In the genomic region with DNA sequence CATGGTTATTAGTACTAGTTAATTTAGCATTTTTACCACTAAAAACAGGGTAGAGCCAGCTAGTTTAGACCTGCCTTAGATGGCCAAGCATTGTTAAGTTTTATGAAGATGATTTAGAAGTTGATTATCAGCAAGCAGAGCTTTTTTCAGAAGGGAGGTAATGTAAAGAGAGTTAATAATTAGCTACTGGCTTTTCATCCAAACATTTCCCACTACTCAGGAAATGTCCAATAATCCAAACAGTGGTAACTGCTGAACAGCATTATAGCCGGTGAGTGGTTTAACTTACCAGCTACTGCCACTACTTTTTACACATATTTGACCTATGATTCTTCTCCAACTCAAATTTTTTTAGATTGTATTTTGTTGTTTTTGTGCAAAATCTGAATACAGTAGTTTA, we compare ENCODE assay signal across 10 cellular contexts. TPM values are rescaled to one million over a fixed set of nuclear protein-coding genes. Genes with fewer than 3 reads are reported as not detected.
DNase-seq lines count a peak whose midpoint lies in the region; ATAC-seq and TF ChIP-seq lines count a peak whose summit lies in the region.
"Had no signal": no experiment of that assay in that cellular context is flagged by ENCODE, and none has a peak within 500 bp of the region (broad histone marks: within the 10 kb centered on the region; RNA-seq: fewer than 3 reads in every experiment).

No MANE protein-coding gene starts in this region.

- no peak overlapping the region for H3K9ac ChIP-seq in endocrine pancreas (ENCODE audit: control insufficient read depth, insufficient read depth, low read length)

- H3K4me1 ChIP-seq in BE2C (peaks cover 17% of the 10 kb centered on the region; the same call in 1 of the 2 replicates), endocrine pancreas (ENCODE audit: control insufficient read depth, insufficient read depth, low read length) (peaks cover 8% of the 10 kb centered on the region), ovary (ENCODE audit: insufficient read depth) (no peaks in the 10 kb centered on the region)

- H3K36me3 ChIP-seq in BE2C (no peaks in the 10 kb centered on the region; the same call in 1 of the 2 replicates), KOPT-K1 (ENCODE audit: insufficient read depth, low read length) (no peaks in the 10 kb centered on the region), endocrine pancreas (ENCODE audit: control insufficient read depth, insufficient read depth, low read length) (no peaks in the 10 kb centered on the region), ovary (no peaks in the 10 kb centered on the region)

- no peaks in the 10 kb centered on the region for H3K9me3 ChIP-seq in BE2C
- H3K9me3 ChIP-seq in KOPT-K1 (ENCODE audit: insufficient read depth, low read length, poor library complexity, severe bottlenecking): no peaks in the 10 kb centered on the region
- no peaks in the 10 kb centered on the region for H3K9me3 ChIP-seq in endocrine pancreas (ENCODE audit: control insufficient read depth, low read length)
- no peaks in the 10 kb centered on the region for H3K9me3 ChIP-seq in ovary

- no peak for ATAC-seq in GM18498 (IDR thresholded peaks at IDR 0.05; ENCODE audit: unreplicated experiment)

- peak overlapping the region; percentile 74 for H3K4me3 ChIP-seq in BE2C (ENCODE audit: low read depth, low read length)
- H3K4me3 ChIP-seq in endocrine pancreas (ENCODE audit: control insufficient read depth, insufficient read depth, low read length): peak overlapping the region; percentile 80
- peak overlapping the region; percentile 60 for H3K4me3 ChIP-seq in ovary

- TF ChIP-seq CTCF in BE2C (IDR thresholded peaks at IDR 0.05; ENCODE audit: low read depth, low read length) (no peak), ovary (IDR thresholded peaks at IDR 0.05) (no peak)

- H3K27me3 ChIP-seq in BE2C: no peaks in the 10 kb centered on the region
- no peaks in the 10 kb centered on the region for H3K27me3 ChIP-seq in endocrine pancreas (ENCODE audit: control insufficient read depth, insufficient read depth, low read length)
- H3K27me3 ChIP-seq in ovary: no peaks in the 10 kb centered on the region

- intact Hi-C loops in ovary (cut with DNase I): loop anchor here in 1 of 4 donors (2.0 kb wide), 1 partner anchor 125 kb away; no protein-coding TSS in a partner anchor

- WGBS in ovary, 3 donors: 52 to 68% (median 54%) methylated on average over 1 of the region's 1 CpG

- DNase-seq in BE2C (no peak), ovary (no peak), SKM-1 treated with dmso at 0.1 percent for 144 hours (lab: John Stamatoyannopoulos, UW; ENCODE audit: unreplicated experiment) (no peak), NOMO-1 treated with dmso at 0.1 percent for 144 hours (lab: John Stamatoyannopoulos, UW; ENCODE audit: unreplicated experiment) (no peak), DMS153 (lab: John Stamatoyannopoulos, UW) (no peak)
- DNase-seq: EL, MM.1S had no signal

- TF ChIP-seq EP300 in ovary (IDR thresholded peaks at IDR 0.05): no peak

- H3K27ac ChIP-seq in KOPT-K1 (ENCODE audit: low read depth, low read length, poor library complexity, severe bottlenecking) (peak overlapping the region; percentile 78), ovary (no peak overlapping the region)

- TF ChIP-seq POLR2A in ovary (IDR thresholded peaks at IDR 0.05): no peak

RNA-seq across cellular contexts. Expression of gene ITGA1, which starts 1.7 kb away (rescaled TPM):
- 10.5 TPM for polyA plus RNA-seq in BE2C (2012; ENCODE audit: insufficient read depth, insufficient read length, low read depth)
- total RNA-seq in ovary: 10 to 100 TPM; 10.4 to 17.1 (median 14.7) TPM
- 10 to 100 TPM in 1 of 2 donors, 1 to 10 TPM in 1; 4.9 to 41.2 TPM for polyA plus RNA-seq in ovary

RNA-seq across cellular contexts. Expression of gene PELO, which starts 1.7 kb away (rescaled TPM):
- 91.5 TPM for polyA plus RNA-seq in BE2C (2012; ENCODE audit: insufficient read depth, insufficient read length, low read depth)
- total RNA-seq in ovary: 10 to 100 TPM in 6 of 7 donors, 1 to 10 TPM in 1; 7.9 to 19.0 (median 11.8) TPM
- 10 to 100 TPM in 1 of 2 donors, 1 to 10 TPM in 1; 6.3 to 18.4 TPM for polyA plus RNA-seq in ovary
